In the genomic region with DNA sequence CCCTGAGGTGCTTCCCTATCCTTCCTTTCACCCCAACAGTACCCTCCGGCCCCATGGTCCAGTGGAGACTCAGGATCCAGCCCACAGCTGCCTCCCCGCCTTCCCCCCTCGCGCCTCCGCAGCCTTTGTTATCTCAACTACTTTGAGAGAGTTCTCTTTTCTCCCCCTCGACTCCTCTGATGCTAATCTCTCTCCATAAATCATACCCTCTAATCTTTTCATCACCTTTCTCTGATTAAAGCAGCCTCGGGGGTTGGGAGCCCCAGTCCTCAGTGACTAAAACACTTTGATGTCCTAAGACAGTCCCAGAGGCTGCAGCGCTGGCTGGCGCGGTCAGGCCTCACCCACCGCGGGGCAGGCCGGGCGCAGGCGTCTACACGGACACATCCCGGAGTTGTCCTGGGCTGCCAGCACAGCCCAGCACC, we compare ENCODE assay signal across 17 cellular contexts.
"Had no signal": no experiment of that assay in that cellular context is flagged by ENCODE, and none has a peak within 500 bp of the region (broad histone marks: within the 10 kb centered on the region; RNA-seq: fewer than 3 reads in every experiment).

No MANE protein-coding gene starts in this region.

- H3K27ac Mint-ChIP-seq: activated naive CD8-positive, alpha-beta T cell treated with anti-CD3 and anti-CD28 coated beads for 36 hours; immature natural killer cell; memory B cell; nephron had no signal

- H3K4me1 Mint-ChIP-seq: immature natural killer cell, memory B cell had no signal

- DNase-seq: activated CD4-positive, alpha-beta T cell treated with anti-CD3 and anti-CD28 coated beads for 1 hour; activated CD4-positive, alpha-beta T cell treated with anti-CD3 and anti-CD28 coated beads, Interleukin-2, amount 50 U/mL, for 4 hours; activated naive CD8-positive, alpha-beta T cell treated with anti-CD3 and anti-CD28 coated beads for 36 hours; activated T-cell treated with anti-CD3 and anti-CD28 coated beads for 4 hours; body of pancreas; heart right ventricle; immature natural killer cell; kidney glomerular epithelial cell; occipital lobe; retina; stimulated activated naive CD4-positive, alpha-beta T cell treated with Interleukin-2 at 50 U/mL for 16 hours; T-helper 2 cell; thyroid gland had no signal

- ATAC-seq: body of pancreas, gastroesophageal sphincter, heart right ventricle had no signal

- H3K27me3 ChIP-seq: body of pancreas, thyroid gland had no signal

- H3K4me3 ChIP-seq: body of pancreas, gastroesophageal sphincter, heart right ventricle, thyroid gland had no signal

- H3K4me3 Mint-ChIP-seq: activated naive CD8-positive, alpha-beta T cell treated with anti-CD3 and anti-CD28 coated beads for 36 hours; immature natural killer cell; memory B cell; nephron had no signal

- H3K36me3 Mint-ChIP-seq: activated naive CD8-positive, alpha-beta T cell treated with anti-CD3 and anti-CD28 coated beads for 36 hours; immature natural killer cell; memory B cell had no signal

- H3K27ac ChIP-seq: body of pancreas, gastroesophageal sphincter, heart right ventricle, thyroid gland, VCaP had no signal

- H3K9me3 Mint-ChIP-seq: activated naive CD8-positive, alpha-beta T cell treated with anti-CD3 and anti-CD28 coated beads for 36 hours; immature natural killer cell; memory B cell; nephron had no signal
